ENCODE assay signal across 11 cellular contexts in the genomic region with DNA sequence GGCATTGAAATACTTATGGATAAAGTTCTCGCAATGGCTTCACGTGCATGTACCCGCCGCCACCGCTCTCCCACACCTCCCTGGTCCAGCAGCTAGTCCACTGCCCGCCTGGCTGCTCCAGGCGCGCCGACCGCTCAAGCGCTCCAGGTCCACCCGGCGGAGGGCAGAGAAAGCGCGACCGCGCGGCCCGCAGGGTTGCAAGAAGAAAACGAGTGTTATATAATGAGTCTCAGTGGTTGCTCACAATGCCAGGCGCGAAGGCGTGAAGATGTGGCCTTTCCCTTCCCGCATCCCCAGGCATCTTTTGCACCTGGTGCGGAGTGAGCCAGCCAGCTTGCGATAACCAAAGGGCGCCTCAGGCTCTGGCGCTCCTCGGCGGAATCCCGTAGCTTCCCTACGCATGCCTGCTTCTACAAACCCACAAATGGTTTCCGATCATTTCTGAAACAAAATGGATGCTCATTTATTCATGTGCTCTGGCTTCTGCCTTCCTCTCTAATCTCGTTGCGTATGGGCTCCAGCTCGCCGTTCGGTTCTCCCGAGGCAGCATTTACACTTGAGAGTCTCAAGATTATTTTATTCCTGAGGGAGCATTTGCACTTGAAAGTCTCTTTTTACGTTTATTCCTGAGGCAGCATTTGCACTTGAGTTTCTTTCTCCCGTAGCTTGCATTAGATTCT. TPM values are rescaled to one million over a fixed set of nuclear protein-coding genes. Genes with fewer than 3 reads are reported as not detected.
DNase-seq lines count a peak whose midpoint lies in the region; FAIRE-seq and TF ChIP-seq lines count a peak whose summit lies in the region.
"Had no signal": no experiment of that assay in that cellular context is flagged by ENCODE, and none has a peak within 500 bp of the region (broad histone marks: within the 10 kb centered on the region; RNA-seq: fewer than 3 reads in every experiment).

No MANE protein-coding gene starts in this region.

- no peak overlapping the region for H2BK20ac ChIP-seq in H1 (ENCODE audit: low read length)

- no peaks in the 10 kb centered on the region; the same call in 1 of the 2 replicates for H3K23me2 ChIP-seq in H1 (ENCODE audit: low read depth, low read length)

- 9% methylated on average over 23 of the region's 41 CpGs for WGBS in SK-N-SH (ENCODE audit: low lambda C conversion rate)
- 2% methylated on average over 39 of the region's 41 CpGs; no CpG with 5 or more reads in 1 of the 2 experiments for WGBS in H1 (ENCODE audit: extremely low coverage in 1 of 2, insufficient coverage in 1 of 2, insufficient read length in 1 of 2, insufficient replicate concordance in 2 of 2, low coverage in 1 of 2, low lambda C conversion rate in 2 of 2, missing lambda C conversion rate in 1 of 2), 2 experiments

- no peaks in the 10 kb centered on the region for H4K20me1 ChIP-seq in SK-N-SH (ENCODE audit: insufficient read depth)
- peaks cover 14 to 35% of the 10 kb centered on the region in 2 experiments for H4K20me1 ChIP-seq in H1 (replicated peaks in 1 of 2; ENCODE audit: control insufficient read depth in 1 of 2, insufficient read depth in 2 of 2, low read length in 2 of 2)
- H4K20me1 ChIP-seq in neural progenitor cell (ENCODE audit: low read depth), result peaks cover 95% of the 10 kb centered on the region

- peak overlapping the region in 6 of 7 donors; percentile 19 to 70 (median 55) for H3K4me3 Mint-ChIP-seq in CD8-positive, alpha-beta memory T cell
- H3K4me3 Mint-ChIP-seq in neural progenitor cell, result no peak overlapping the region

- no peak overlapping the region for H3K4me3 ChIP-seq in CD8-positive, alpha-beta memory T cell (ENCODE audit: low read length)
- H3K4me3 ChIP-seq in SK-N-SH (ENCODE audit: low read depth in 2 of 2, low read length in 1 of 2) (peak overlapping the region; percentile 6 to 14; a peak in 2 of 4 replicates), H1 (ENCODE audit: extremely low read depth in 1 of 4, insufficient read depth in 2 of 4, low read depth in 3 of 4, low read length in 4 of 4) (peak overlapping the region in 1 of 4 experiments; percentile 25; a peak in 1 of 8 replicates), neural progenitor cell (no peak overlapping the region)

- no peak for TF ChIP-seq POLR2A in H1 (IDR thresholded peaks at IDR 0.05; ENCODE audit: control extremely low read depth in 1 of 2, low read depth in 2 of 2, low read length in 2 of 2)

- H3K36me3 Mint-ChIP-seq in CD8-positive, alpha-beta memory T cell, result peaks cover 3 to 15% (median 3%) of the 10 kb centered on the region in 3 donors
- H3K36me3 Mint-ChIP-seq in neural progenitor cell, result no peaks in the 10 kb centered on the region

- peak overlapping the region; percentile 59; the same call in 1 of the 2 replicates for H4K8ac ChIP-seq in H1 (ENCODE audit: extremely low read depth, insufficient read depth, low read length)

- peaks cover 16% of the 10 kb centered on the region for H3K4me1 ChIP-seq in CD8-positive, alpha-beta memory T cell (ENCODE audit: insufficient read depth, low read length)
- H3K4me1 ChIP-seq in SK-N-SH (ENCODE audit: control insufficient read depth in 1 of 2, insufficient read depth in 2 of 2, low read depth in 1 of 2, low read length in 1 of 2) (peaks cover 0 to 11% of the 10 kb centered on the region in 2 experiments; a peak in 1 of 4 replicates), H1 (replicated peaks in 1 of 4; ENCODE audit: control insufficient read depth in 3 of 4, insufficient read depth in 4 of 4, low read length in 3 of 4) (peaks cover 7 to 25% (median 14%) of the 10 kb centered on the region in 4 experiments), neural progenitor cell (peaks cover 6% of the 10 kb centered on the region)

- TF ChIP-seq CTCF in SK-N-SH (IDR thresholded peaks at IDR 0.05), result no peak
- TF ChIP-seq CTCF in H1 (IDR thresholded peaks at IDR 0.05; ENCODE audit: control extremely low read depth in 1 of 3, insufficient read depth in 1 of 3, low read depth in 1 of 3, low read length in 3 of 3), result no peak
- TF ChIP-seq CTCF in neural progenitor cell (IDR thresholded peaks at IDR 0.05), result no peak

- TF ChIP-seq RAD21 in SK-N-SH (IDR thresholded peaks at IDR 0.05; ENCODE audit: low read length) (no peak), H1 (IDR thresholded peaks at IDR 0.05 in 1 of 2, conservative IDR thresholded peaks at IDR 0.05 in 1 of 2; ENCODE audit: low read depth in 2 of 2, low read length in 2 of 2) (no peak)

- H3K36me3 ChIP-seq in CD8-positive, alpha-beta memory T cell (ENCODE audit: insufficient read depth, low read length), result no peaks in the 10 kb centered on the region
- H3K36me3 ChIP-seq in SK-N-SH (replicated peaks in 1 of 2; ENCODE audit: control insufficient read depth in 1 of 2, insufficient read depth in 2 of 2, low read length in 1 of 2), result no peaks in the 10 kb centered on the region
- H3K36me3 ChIP-seq in H1 (ENCODE audit: control insufficient read depth in 2 of 4, insufficient read depth in 4 of 4, low read length in 3 of 4), result peaks cover 0 to 8% (median 0%) of the 10 kb centered on the region in 4 experiments; a peak in 2 of 8 replicates
- H3K36me3 ChIP-seq in neural progenitor cell, result no peaks in the 10 kb centered on the region

- no peak overlapping the region for H3K4ac ChIP-seq in H1 (replicated peaks; ENCODE audit: insufficient read length, low read depth, low read length)

- no peak overlapping the region for H2AK5ac ChIP-seq in H1 (ENCODE audit: low read depth, low read length)

- H3K23ac ChIP-seq in H1 (ENCODE audit: insufficient read length), result no peak overlapping the region

- H2BK120ac ChIP-seq in H1 (replicated peaks; ENCODE audit: low read depth, low read length), result no peak overlapping the region

- H3K56ac ChIP-seq in H1 (replicated peaks; ENCODE audit: insufficient read length, low read depth, low read length), result no peak overlapping the region

- no peak overlapping the region for H3K18ac ChIP-seq in H1 (ENCODE audit: extremely low read depth, low read length)

- H3K79me2 ChIP-seq in SK-N-SH (ENCODE audit: insufficient read depth), result no peaks in the 10 kb centered on the region
- H3K79me2 ChIP-seq in H1 (ENCODE audit: control insufficient read depth in 1 of 2, insufficient read depth in 2 of 2, low read length in 2 of 2), result no peaks in the 10 kb centered on the region
- H3K79me2 ChIP-seq in neural progenitor cell (ENCODE audit: low read depth), result no peaks in the 10 kb centered on the region

- no peak overlapping the region for H4K5ac ChIP-seq in H1 (ENCODE audit: insufficient read length, low read depth, low read length)

- H3K27ac Mint-ChIP-seq in CD8-positive, alpha-beta memory T cell, result peak overlapping the region in 6 of 8 donors; percentile 5 to 76 (median 19)
- H3K27ac Mint-ChIP-seq in neural progenitor cell, result no peak overlapping the region

- peaks cover 28 to 42% (median 33%) of the 10 kb centered on the region in 3 donors for H3K4me1 Mint-ChIP-seq in CD8-positive, alpha-beta memory T cell
- peaks cover 17% of the 10 kb centered on the region for H3K4me1 Mint-ChIP-seq in neural progenitor cell

- H2BK12ac ChIP-seq in H1 (ENCODE audit: low read depth, low read length), result 0 out of 2 replicates have a peak overlapping the region, but pooled peaks have one; percentile 29

- FAIRE-seq in H1 (lab: Jason Lieb, UNC), result no peak

- H3K27me3 ChIP-seq in CD8-positive, alpha-beta memory T cell (ENCODE audit: insufficient read depth, low read length, poor library complexity, severe bottlenecking), result peaks cover 89% of the 10 kb centered on the region
- H3K27me3 ChIP-seq in SK-N-SH (ENCODE audit: insufficient read depth) (peaks cover 64% of the 10 kb centered on the region), H1 (replicated peaks in 1 of 4; ENCODE audit: control insufficient read depth in 3 of 4, extremely low read depth in 1 of 4, insufficient read depth in 3 of 4, low read length in 3 of 4) (peaks cover 80 to 100% (median 93%) of the 10 kb centered on the region in 4 experiments), neural progenitor cell (peaks cover 100% of the 10 kb centered on the region)

- CTCF ChIA-PET in CD8-positive, alpha-beta memory T cell (lab: Charles Lee), result interaction anchor here (1.0 kb wide), 1 partner anchor 155 kb away, joined by 3 read pairs; no protein-coding TSS in a partner anchor
- CTCF ChIA-PET in SK-N-SH (lab: Yijun Ruan, JAX), result interaction anchor here (0.9 to 2.3 kb wide), 6 partner anchors 11 to 155 kb away, joined by 3 to 15 read pairs (median 4); partner anchors contain the start of gene CDKN2B
- CTCF ChIA-PET in H1 (lab: Charles Lee; ENCODE audit: partially characterized antibody), result interaction anchor here (0.7 to 7.4 kb wide), 13 partner anchors 11 to 157 kb away, joined by 3 to 57 read pairs (median 5); partner anchors contain the start of gene CDKN2B

- POLR2A ChIA-PET in CD8-positive, alpha-beta memory T cell (lab: Charles Lee), result no interaction called here
- POLR2A ChIA-PET in SK-N-SH (lab: Yijun Ruan, JAX), result no interaction called here
- POLR2A ChIA-PET in H1 (lab: Charles Lee; ENCODE audit: partially characterized antibody), result interaction anchor here (0.6 to 1.7 kb wide), 4 partner anchors 8 to 175 kb away, joined by 3 to 5 read pairs (median 3); partner anchors contain the start of genes CDKN2A and CDKN2B-AS1

- H3K9me3 Mint-ChIP-seq in CD8-positive, alpha-beta memory T cell, result peaks cover 12 to 54% (median 40%) of the 10 kb centered on the region in 5 donors
- H3K9me3 Mint-ChIP-seq in neural progenitor cell, result peaks cover 8% of the 10 kb centered on the region

- no peak overlapping the region for H3K14ac ChIP-seq in H1 (ENCODE audit: insufficient read length)

- H3F3A ChIP-seq in SK-N-SH (replicated peaks; ENCODE audit: insufficient read depth) (peaks cover 15% of the 10 kb centered on the region), neural progenitor cell (ENCODE audit: low read depth) (peaks cover 30% of the 10 kb centered on the region)

- H3K79me1 ChIP-seq in H1 (ENCODE audit: low read depth, low read length), result no peaks in the 10 kb centered on the region

- no peak overlapping the region for H4K91ac ChIP-seq in H1 (replicated peaks; ENCODE audit: insufficient read length, low read length)

- no peak overlapping the region for H3K27ac ChIP-seq in CD8-positive, alpha-beta memory T cell (ENCODE audit: low read depth, low read length)
- H3K27ac ChIP-seq in SK-N-SH (ENCODE audit: low read depth in 2 of 2, low read length in 1 of 2) (no peak overlapping the region), H1 (ENCODE audit: low read depth, low read length) (no peak overlapping the region), neural progenitor cell (no peak overlapping the region), caudate nucleus (ENCODE audit: low read depth, low read length) (no peak overlapping the region)

- TF ChIP-seq EP300 in SK-N-SH (IDR thresholded peaks at IDR 0.05; ENCODE audit: borderline replicate concordance in 1 of 2, low read depth in 1 of 2, low read length in 1 of 2), result no peak
- no peak for TF ChIP-seq EP300 in H1 (IDR thresholded peaks at IDR 0.05; ENCODE audit: borderline replicate concordance in 1 of 2, low read depth in 2 of 2, low read length in 2 of 2)

- H3K9me2 ChIP-seq in SK-N-SH, result no peaks in the 10 kb centered on the region

- H2AFZ ChIP-seq in SK-N-SH (ENCODE audit: low read depth) (peak overlapping the region; percentile 33; the same call in 1 of the 2 replicates), H1 (ENCODE audit: low read length) (no peak overlapping the region), neural progenitor cell (replicated peaks) (no peak overlapping the region)

- H3K4me2 ChIP-seq in SK-N-SH (peak overlapping the region; percentile 34), H1 (ENCODE audit: insufficient read depth in 1 of 2, low read depth in 2 of 2, low read length in 2 of 2) (peak overlapping the region; percentile 43 to 53), neural progenitor cell (peak overlapping the region; percentile 28)

- no peak overlapping the region for H2BK5ac ChIP-seq in H1 (ENCODE audit: low read depth, low read length)

- no peak overlapping the region for H2BK15ac ChIP-seq in H1 (ENCODE audit: low read length)

- H3K9ac ChIP-seq in SK-N-SH (no peak overlapping the region), H1 (replicated peaks in 1 of 4; ENCODE audit: extremely low read depth in 1 of 4, low read depth in 3 of 4, low read length in 3 of 4) (no peak overlapping the region), neural progenitor cell (no peak overlapping the region)

- peaks cover 88 to 98% of the 10 kb centered on the region in 2 donors for H3K27me3 Mint-ChIP-seq in CD8-positive, alpha-beta memory T cell
- H3K27me3 Mint-ChIP-seq in neural progenitor cell (ENCODE audit: insufficient read depth, low read depth), result peaks cover 93% of the 10 kb centered on the region

- peaks cover 15% of the 10 kb centered on the region for H3K9me3 ChIP-seq in CD8-positive, alpha-beta memory T cell (ENCODE audit: low read length)
- H3K9me3 ChIP-seq in SK-N-SH (no peaks in the 10 kb centered on the region), H1 (ENCODE audit: insufficient read depth in 2 of 2, low read depth in 1 of 2, low read length in 1 of 2) (0 out of 4 replicates have a peak, but pooled peaks cover 0 to 3% of the 10 kb centered on the region in 2 experiments), neural progenitor cell (ENCODE audit: low read depth) (no peaks in the 10 kb centered on the region)

- no peak for DNase-seq in CD8-positive, alpha-beta memory T cell
- DNase-seq in SK-N-SH (peak; percentile 68), H1 (ENCODE audit: low read depth in 1 of 2, low spot score in 2 of 2) (peak in 1 of 2 experiments; percentile 59), neural progenitor cell (ENCODE audit: low spot score) (peak; percentile 73), caudate nucleus (lab: John Stamatoyannopoulos, UW) (no peak), C1 segment of cervical spinal cord (lab: John Stamatoyannopoulos, UW) (no peak), NCI-H1436 (lab: John Stamatoyannopoulos, UW) (no peak), OCI-M2 (lab: John Stamatoyannopoulos, UW; ENCODE audit: unreplicated experiment) (no peak)
- DNase-seq: DND-41; NCI-H1436 treated with DMSO at 0.1 percent for 48 hours; stimulated activated naive CD4-positive, alpha-beta T cell treated with Interleukin-2 at 50 U/mL for 16 hours had no signal

RNA-seq across cellular contexts. Expression of gene CDKN2A, which starts 25.7 kb away (rescaled TPM):
- 1 to 10 TPM; 3.9 to 4.1 TPM for total RNA-seq in CD8-positive, alpha-beta memory T cell
- 6.8 TPM for polyA plus RNA-seq in CD8-positive, alpha-beta memory T cell
- 34.1 and 41.4 TPM in 2 replicates for polyA plus RNA-seq in SK-N-SH (2012; rRNA removed)
- 28.3 and 35.3 TPM in 2 replicates for polyA plus RNA-seq in SK-N-SH (2012; cell fraction: cytosol; rRNA removed)
- 31.9 and 66.5 TPM in 2 replicates for polyA plus RNA-seq in SK-N-SH (2012; cell fraction: nucleus; rRNA removed)
- total RNA-seq in H1 (2021; fragmentation: NEBNext Ultra II Directional; extraction: Animal tissue kit (Norgen Biotek cat#: 25700)), result 0.69 and 0.73 TPM in 2 replicates
- polyA plus RNA-seq in H1 (2011; rRNA removed), result 0.51 and 0.91 TPM in 2 replicates
- polyA plus RNA-seq in H1 (2011; cell fraction: cytosol; rRNA removed), result 0.52 TPM
- 0.50 TPM for polyA plus RNA-seq in H1 (2011; cell fraction: nucleus; rRNA removed)
- polyA plus RNA-seq in H1 (2012, experiment 1 of 2), result 0.21 to 0.46 TPM (median 0.37 TPM) in 3 of 4 replicates, not detected in the other
- polyA plus RNA-seq in H1 (2012, experiment 2 of 2), result 0.56 TPM
- 0.85 TPM for polyA plus RNA-seq in H1 (2013, experiment 1 of 2)
- polyA plus RNA-seq in H1 (2013, experiment 2 of 2), result 0.77 TPM
- not detected in 2 replicates for polyA minus RNA-seq in H1 (2011; rRNA and poly(A)+ RNA removed)
- 1.1 TPM for polyA minus RNA-seq in H1 (2011; cell fraction: cytosol; rRNA and poly(A)+ RNA removed)
- 3.7 TPM for polyA minus RNA-seq in H1 (2011; cell fraction: nucleus; rRNA and poly(A)+ RNA removed)
- not detected in 2 replicates for total RNA-seq in neural progenitor cell (ENCODE audit: low replicate concordance)

RNA-seq across cellular contexts. Expression of gene CDKN2B-AS1, which starts 26.1 kb away (rescaled TPM):
- total RNA-seq in CD8-positive, alpha-beta memory T cell, result under 1 TPM; 0.58 to 0.74 TPM
- not detected for polyA plus RNA-seq in CD8-positive, alpha-beta memory T cell
- polyA plus RNA-seq in SK-N-SH (2012; rRNA removed) (0.25 and 0.44 TPM in 2 replicates), H1 (2011; rRNA removed) (not detected in 2 replicates)
- polyA plus RNA-seq in SK-N-SH (2012; cell fraction: cytosol; rRNA removed), result 0.43 and 0.45 TPM in 2 replicates
- 0.35 and 1.1 TPM in 2 replicates for polyA plus RNA-seq in SK-N-SH (2012; cell fraction: nucleus; rRNA removed)
- total RNA-seq in H1 (2021; fragmentation: NEBNext Ultra II Directional; extraction: Animal tissue kit (Norgen Biotek cat#: 25700)), result not detected in 2 replicates
- not detected for polyA plus RNA-seq in H1 (2011; cell fraction: cytosol; rRNA removed)
- polyA plus RNA-seq in H1 (2011; cell fraction: nucleus; rRNA removed), result not detected
- not detected in 4 replicates for polyA plus RNA-seq in H1 (2012, experiment 1 of 2)
- not detected for polyA plus RNA-seq in H1 (2012, experiment 2 of 2)
- not detected for polyA plus RNA-seq in H1 (2013, experiment 1 of 2)
- polyA plus RNA-seq in H1 (2013, experiment 2 of 2), result not detected
- not detected in 2 replicates for polyA minus RNA-seq in H1 (2011; rRNA and poly(A)+ RNA removed)
- polyA minus RNA-seq in H1 (2011; cell fraction: cytosol; rRNA and poly(A)+ RNA removed), result not detected
- not detected for polyA minus RNA-seq in H1 (2011; cell fraction: nucleus; rRNA and poly(A)+ RNA removed)
- total RNA-seq in neural progenitor cell (ENCODE audit: low replicate concordance), result not detected in 2 replicates

RNA-seq across cellular contexts. Expression of gene CDKN2B, which starts 40.6 kb away (rescaled TPM):
- total RNA-seq in CD8-positive, alpha-beta memory T cell, result under 1 TPM in 1 of 2 experiments, not detected in 1; 0.09 TPM
- 0.16 TPM for polyA plus RNA-seq in CD8-positive, alpha-beta memory T cell
- polyA plus RNA-seq in SK-N-SH (2012; rRNA removed) (6.3 and 6.4 TPM in 2 replicates), H1 (2011; rRNA removed) (0.11 and 0.20 TPM in 2 replicates)
- polyA plus RNA-seq in SK-N-SH (2012; cell fraction: cytosol; rRNA removed), result 6.8 and 6.9 TPM in 2 replicates
- 12.6 and 14.9 TPM in 2 replicates for polyA plus RNA-seq in SK-N-SH (2012; cell fraction: nucleus; rRNA removed)
- total RNA-seq in H1 (2021; fragmentation: NEBNext Ultra II Directional; extraction: Animal tissue kit (Norgen Biotek cat#: 25700)), result 0.31 and 0.88 TPM in 2 replicates
- 0.06 TPM for polyA plus RNA-seq in H1 (2011; cell fraction: cytosol; rRNA removed)
- 0.07 TPM for polyA plus RNA-seq in H1 (2011; cell fraction: nucleus; rRNA removed)
- 0.10 to 0.80 TPM (median 0.17 TPM) in 4 replicates for polyA plus RNA-seq in H1 (2012, experiment 1 of 2)
- polyA plus RNA-seq in H1 (2012, experiment 2 of 2), result not detected
- polyA plus RNA-seq in H1 (2013, experiment 1 of 2), result 0.10 TPM
- polyA plus RNA-seq in H1 (2013, experiment 2 of 2), result 0.15 TPM
- not detected in 2 replicates for polyA minus RNA-seq in H1 (2011; rRNA and poly(A)+ RNA removed)
- polyA minus RNA-seq in H1 (2011; cell fraction: cytosol; rRNA and poly(A)+ RNA removed), result not detected
- 2.1 TPM for polyA minus RNA-seq in H1 (2011; cell fraction: nucleus; rRNA and poly(A)+ RNA removed)
- 0.06 and 0.07 TPM in 2 replicates for total RNA-seq in neural progenitor cell (ENCODE audit: low replicate concordance)

Comparison
In these comparisons a context has a peak if more than half of its experiments do, and no peak if none do; other contexts are left out.
1. DNase-seq: peak in SK-N-SH (single experiment) and neural progenitor cell (single experiment); none in CD8-positive, alpha-beta memory T cell (0 of 5), caudate nucleus (0 of 61), C1 segment of cervical spinal cord (0 of 14), NCI-H1436 (single experiment) and OCI-M2 (single experiment).
2. H3K4me3 ChIP-seq: peak in SK-N-SH (2 of 2); none in CD8-positive, alpha-beta memory T cell (single experiment) and neural progenitor cell (single experiment).
3. Peak in every context shown above with its lines, with median percentiles within 50 percentile points of each other: H3K4me2 ChIP-seq.